ENCODE assay signal across 9 cellular contexts in genomic region chr6:44470106-44470446, GRCh38.
DNase-seq lines count a peak whose midpoint lies in the region; ATAC-seq and TF ChIP-seq lines count a peak whose summit lies in the region.
"Had no signal": no experiment of that assay in that cellular context is flagged by ENCODE, and none has a peak within 500 bp of the region (broad histone marks: within the 10 kb centered on the region; RNA-seq: fewer than 3 reads in every experiment).

No MANE protein-coding gene starts in this region.

- ATAC-seq in left colon (peak; percentile 64), HG03175 (IDR thresholded peaks at IDR 0.05; ENCODE audit: unreplicated experiment) (no peak), GM19351 (IDR thresholded peaks at IDR 0.05; ENCODE audit: unreplicated experiment) (no peak)

- no peak overlapping the region for H3K4me3 ChIP-seq in left ventricle myocardium inferior
- H3K4me3 ChIP-seq: neural progenitor cell had no signal

- no peaks in the 10 kb centered on the region for H3K27me3 ChIP-seq in left ventricle myocardium inferior (ENCODE audit: low read depth)

- intact Hi-C loops in left colon (cut with DNase I, micrococcal nuclease) = no loop called here
- intact Hi-C loops in left ventricle myocardium inferior (cut with micrococcal nuclease) = no loop called here

- no peak for TF ChIP-seq CTCF in left ventricle myocardium inferior (IDR thresholded peaks at IDR 0.05; ENCODE audit: borderline replicate concordance)

- peaks cover 17% of the 10 kb centered on the region for H3K4me1 ChIP-seq in left ventricle myocardium inferior

- H3K27ac ChIP-seq in left ventricle myocardium inferior (replicated peaks) = no peak overlapping the region
- H3K27ac ChIP-seq: neural progenitor cell had no signal

- DNase-seq in DMS153 treated with DMSO at 0.1 percent for 48 hours (lab: John Stamatoyannopoulos, UW; ENCODE audit: unreplicated experiment) = peak; percentile 98
- DNase-seq in NCI-H1105 treated with DMSO at 0.1 percent for 48 hours (lab: John Stamatoyannopoulos, UW) = peak; percentile 100
- peak; percentile 97 for DNase-seq in NCI-H748 treated with DMSO at 0.1 percent for 48 hours (lab: John Stamatoyannopoulos, UW)
- DNase-seq in left colon = no peak
- no peak for DNase-seq in left ventricle myocardium inferior
- DNase-seq in stimulated activated CD4-positive, alpha-beta T cell treated with anti-CD3 and anti-CD28 coated beads, Interleukin-4, amount 100 ng/mL, for 1 hour = no peak

- H3K36me3 ChIP-seq in left ventricle myocardium inferior = no peaks in the 10 kb centered on the region
- H3K36me3 ChIP-seq: neural progenitor cell had no signal

- no peaks in the 10 kb centered on the region for H3K9me3 ChIP-seq in left ventricle myocardium inferior (replicated peaks)

Comparison
In these comparisons a context has a peak if more than half of its experiments do, and no peak if none do; other contexts are left out.
1. DNase-seq: peak in DMS153 treated with DMSO at 0.1 percent for 48 hours (single experiment), NCI-H1105 treated with DMSO at 0.1 percent for 48 hours (single experiment) and NCI-H748 treated with DMSO at 0.1 percent for 48 hours (single experiment); none in left colon (0 of 2), left ventricle myocardium inferior (single experiment) and stimulated activated CD4-positive, alpha-beta T cell treated with anti-CD3 and anti-CD28 coated beads, Interleukin-4, amount 100 ng/mL, for 1 hour (single experiment).